Comparison of ENCODE assay signal across 31 cellular contexts in the genomic region with DNA sequence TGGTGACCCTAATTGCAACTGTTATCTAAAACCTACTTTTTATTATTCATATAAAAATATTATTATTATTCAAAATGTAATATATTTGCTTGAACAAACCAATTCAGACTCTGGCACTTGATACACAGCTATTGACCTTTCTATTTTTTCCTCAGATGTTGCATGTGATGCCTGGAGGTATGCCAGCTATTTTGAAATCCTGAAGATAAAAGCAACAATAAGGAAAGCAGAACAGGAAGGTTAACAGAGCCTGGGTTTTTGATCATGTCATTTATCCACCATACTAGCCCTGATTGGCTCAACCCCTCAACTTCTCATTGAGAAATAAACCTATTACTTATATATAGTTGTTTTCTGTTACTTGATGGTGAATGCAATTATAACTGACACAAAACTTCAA.
DNase-seq lines count a peak whose midpoint lies in the region; TF ChIP-seq lines count a peak whose summit lies in the region.
"Had no signal": no experiment of that assay in that cellular context is flagged by ENCODE, and none has a peak within 500 bp of the region (broad histone marks: within the 10 kb centered on the region; RNA-seq: fewer than 3 reads in every experiment).

No MANE protein-coding gene starts in this region.

- H3K4me3 Mint-ChIP-seq in type B pancreatic cell: no peak overlapping the region
- H3K4me3 Mint-ChIP-seq: activated CD4-positive, alpha-beta T cell treated with anti-CD3 and anti-CD28 coated beads for 36 hours; activated CD8-positive, alpha-beta T cell treated with anti-CD3 and anti-CD28 coated beads, Interleukin-2, amount 10 ng/mL, durations not matched to agents 7 days and 5 days; activated naive CD4-positive, alpha-beta T cell treated with anti-CD3 and anti-CD28 coated beads, Interleukin-2, amount 50 U/mL, for 24 hours; nephron; T-helper 2 cell treated with Interferon-gamma antibody and Interleukin-4, amounts not matched to agents 5 μg/mL and 100 μg/mL, for 36 hours had no signal

- no peaks in the 10 kb centered on the region for H3K4me1 Mint-ChIP-seq in type B pancreatic cell (ENCODE audit: unreplicated experiment)
- H3K4me1 Mint-ChIP-seq: activated CD4-positive, alpha-beta T cell treated with anti-CD3 and anti-CD28 coated beads for 36 hours; activated naive CD4-positive, alpha-beta T cell treated with anti-CD3 and anti-CD28 coated beads, Interleukin-2, amount 50 U/mL, for 24 hours; nephron had no signal

- TF ChIP-seq CTCF in adrenal gland (IDR thresholded peaks at IDR 0.05): no peak
- TF ChIP-seq CTCF in foreskin fibroblast (IDR thresholded peaks at IDR 0.05; ENCODE audit: low read depth, low read length): no peak
- no peak for TF ChIP-seq CTCF in type B pancreatic cell (conservative IDR thresholded peaks at IDR 0.05)

- intact Hi-C loops in adrenal gland (cut with DNase I): no loop called here

- no peak overlapping the region for H3K27ac ChIP-seq in adrenal gland
- H3K27ac ChIP-seq: BLaER1, cardiac muscle cell, coronary artery, foreskin keratinocyte, heart left ventricle, lower lobe of right lung, spleen, stomach, tibial artery had no signal

- H3K9me3 Mint-ChIP-seq in type B pancreatic cell: no peaks in the 10 kb centered on the region
- H3K9me3 Mint-ChIP-seq: activated naive CD4-positive, alpha-beta T cell treated with anti-CD3 and anti-CD28 coated beads, Interleukin-2, amount 50 U/mL, for 24 hours; nephron; T-helper 2 cell treated with Interferon-gamma antibody and Interleukin-4, amounts not matched to agents 5 μg/mL and 100 μg/mL, for 36 hours had no signal

- no peak overlapping the region for H3K27ac Mint-ChIP-seq in type B pancreatic cell
- H3K27ac Mint-ChIP-seq: activated CD4-positive, alpha-beta T cell treated with anti-CD3 and anti-CD28 coated beads for 36 hours; activated CD8-positive, alpha-beta T cell treated with anti-CD3 and anti-CD28 coated beads, Interleukin-2, amount 10 ng/mL, durations not matched to agents 7 days and 5 days; activated naive CD4-positive, alpha-beta T cell treated with anti-CD3 and anti-CD28 coated beads, Interleukin-2, amount 50 U/mL, for 24 hours; nephron; T-helper 2 cell treated with Interferon-gamma antibody and Interleukin-4, amounts not matched to agents 5 μg/mL and 100 μg/mL, for 36 hours had no signal

- no peaks in the 10 kb centered on the region for H3K36me3 ChIP-seq in adrenal gland (replicated peaks in 1 of 2)
- H3K36me3 ChIP-seq: BLaER1, cardiac muscle cell, heart left ventricle, lower lobe of right lung, spleen, stomach, tibial artery had no signal

- DNase-seq in LHCN-M2 (ENCODE audit: low read depth): peak; percentile 5
- DNase-seq in adrenal gland: peak in 6 of 7 donors; percentile 22 to 52 (median 34)
- DNase-seq in foreskin fibroblast: peak; percentile 21 to 67
- peak; percentile 45 for DNase-seq in renal cortical epithelial cell (ENCODE audit: low read depth)
- DNase-seq in GF-D8 (lab: John Stamatoyannopoulos, UW): no peak
- no peak for DNase-seq in activated T-cell treated with anti-CD3 and anti-CD28 coated beads for 4 hours
- DNase-seq in type B pancreatic cell (ENCODE audit: extremely low spot score, unreplicated experiment): no peak
- DNase-seq: activated CD4-positive, alpha-beta T cell treated with anti-CD3 and anti-CD28 coated beads for 36 hours; activated CD8-positive, alpha-beta T cell treated with anti-CD3 and anti-CD28 coated beads, Interleukin-2, amount 10 ng/mL, durations not matched to agents 7 days and 5 days; anterior cingulate cortex; effector CD8-positive, alpha-beta T cell; foreskin keratinocyte; heart left ventricle; kidney; lower lobe of right lung; NCI-H1105; NCI-H187; NCI-H524 treated with DMSO at 0.1 percent for 48 hours; NK-92 treated with Interleukin-12 subunit alpha and Interleukin-12 subunit beta, amount 100 ng/mL, for 24 hours; SHP77; spleen; stimulated activated CD4-positive, alpha-beta T cell treated with anti-CD3 and anti-CD28 coated beads, Interleukin-2, amount 100 ng/mL, for 24 hours; stomach had no signal

- peaks cover 0 to 3% of the 10 kb centered on the region in 2 donors for H3K4me1 ChIP-seq in adrenal gland (replicated peaks in 1 of 2)
- H3K4me1 ChIP-seq: BLaER1, heart left ventricle, spleen, tibial artery had no signal

- no peaks in the 10 kb centered on the region for H3K36me3 Mint-ChIP-seq in type B pancreatic cell
- H3K36me3 Mint-ChIP-seq: activated naive CD4-positive, alpha-beta T cell treated with anti-CD3 and anti-CD28 coated beads, Interleukin-2, amount 50 U/mL, for 24 hours had no signal

- peaks cover 20% of the 10 kb centered on the region for H3K27me3 Mint-ChIP-seq in type B pancreatic cell
- H3K27me3 Mint-ChIP-seq: activated CD4-positive, alpha-beta T cell treated with anti-CD3 and anti-CD28 coated beads for 36 hours had no signal

- no peak for TF ChIP-seq POLR2A in adrenal gland (IDR thresholded peaks at IDR 0.05)

- no peaks in the 10 kb centered on the region for H3K9me3 ChIP-seq in adrenal gland (replicated peaks in 1 of 3)
- H3K9me3 ChIP-seq: BLaER1, lower lobe of right lung, stomach, tibial artery had no signal

- H3K4me3 ChIP-seq in adrenal gland: no peak overlapping the region
- no peak overlapping the region for H3K4me3 ChIP-seq in foreskin fibroblast (ENCODE audit: low read depth in 1 of 2, low read length in 2 of 2)
- H3K4me3 ChIP-seq: BLaER1, cardiac muscle cell, coronary artery, GM12878, heart left ventricle, lower lobe of right lung, spleen, stomach, tibial artery had no signal

- peaks cover 3% of the 10 kb centered on the region for H3K27me3 ChIP-seq in adrenal gland
- H3K27me3 ChIP-seq: BLaER1, cardiac muscle cell, foreskin keratinocyte, spleen, stomach, tibial artery had no signal

Comparison
In these comparisons a context has a peak if more than half of its experiments do, and no peak if none do; other contexts are left out.
1. DNase-seq: peak in LHCN-M2 (single experiment), adrenal gland (6 of 7), foreskin fibroblast (2 of 2) and renal cortical epithelial cell (single experiment); none in GF-D8 (single experiment), activated T-cell treated with anti-CD3 and anti-CD28 coated beads for 4 hours (single experiment) and type B pancreatic cell (single experiment).